22 cellular contexts compared by ENCODE assay signal in genomic region chr21:14762309-14762708, GRCh38.
DNase-seq lines count a peak whose midpoint lies in the region; ATAC-seq and TF ChIP-seq lines count a peak whose summit lies in the region.
"Had no signal": no experiment of that assay in that cellular context is flagged by ENCODE, and none has a peak within 500 bp of the region (broad histone marks: within the 10 kb centered on the region; RNA-seq: fewer than 3 reads in every experiment).

No MANE protein-coding gene starts in this region.

- H3K4me2 ChIP-seq in BLaER1 = peak overlapping the region; percentile 91

- H3K9ac ChIP-seq in BLaER1 = peak overlapping the region; percentile 75

- H3K4me1 ChIP-seq in BLaER1 (peaks cover 32% of the 10 kb centered on the region), Peyer's patch (no peaks in the 10 kb centered on the region), lower lobe of right lung (no peaks in the 10 kb centered on the region)
- H3K4me1 ChIP-seq: SJCRH30 had no signal

- H3K36me3 ChIP-seq in BLaER1 (no peaks in the 10 kb centered on the region), Peyer's patch (no peaks in the 10 kb centered on the region), lower lobe of right lung (no peaks in the 10 kb centered on the region)
- H3K36me3 ChIP-seq: heart left ventricle, MG63, ovary, SJCRH30 had no signal

- ATAC-seq in HG03354 (IDR thresholded peaks at IDR 0.05; ENCODE audit: poor library complexity, severe bottlenecking, unreplicated experiment) (peak; percentile 8), lower lobe of right lung (no peak), GM21360 (IDR thresholded peaks at IDR 0.05; ENCODE audit: unreplicated experiment) (no peak)

- no peaks in the 10 kb centered on the region; the same call in 1 of the 2 replicates for H3K9me3 ChIP-seq in BLaER1
- H3K9me3 ChIP-seq in Peyer's patch = no peaks in the 10 kb centered on the region
- H3K9me3 ChIP-seq in lower lobe of right lung = no peaks in the 10 kb centered on the region
- H3K9me3 ChIP-seq: MG63, ovary, SJCRH30 had no signal

- TF ChIP-seq POLR2A in Peyer's patch (IDR thresholded peaks at IDR 0.05) = no peak

- DNase-seq in Peyer's patch (no peak), lower lobe of right lung (no peak), NCI-H446 (lab: John Stamatoyannopoulos, UW) (no peak), HCEC 1CT (no peak), SIG-M5 (lab: John Stamatoyannopoulos, UW) (no peak)
- DNase-seq: aorta; heart left ventricle; left cardiac atrium; MG63; natural killer cell; NCI-H1694; NCI-H2171 treated with DMSO at 0.1 percent for 48 hours; ovary; PC-3; SJCRH30; stimulated activated CD4-positive, alpha-beta T cell treated with anti-CD3 and anti-CD28 coated beads, Interleukin-15, amount 100 ng/mL, for 24 hours; stimulated activated CD8-positive, alpha-beta memory T cell treated with anti-CD3 and anti-CD28 coated beads, Interleukin-4, amount 100 ng/mL, for 48 hours had no signal

- intact Hi-C loops in lower lobe of right lung (cut with DNase I) = no loop called here

- H3K27me3 ChIP-seq in BLaER1 (no peaks in the 10 kb centered on the region), Peyer's patch (no peaks in the 10 kb centered on the region), lower lobe of right lung (ENCODE audit: low read depth) (no peaks in the 10 kb centered on the region)
- H3K27me3 ChIP-seq: heart left ventricle, MG63, ovary, SJCRH30 had no signal

- TF ChIP-seq CTCF in Peyer's patch (IDR thresholded peaks at IDR 0.05) (no peak), lower lobe of right lung (IDR thresholded peaks at IDR 0.05) (no peak)

- H3K27ac ChIP-seq in BLaER1 = peak overlapping the region; percentile 87
- H3K27ac ChIP-seq in Peyer's patch = peak overlapping the region; percentile 55 to 79 (median 68)
- peak overlapping the region; percentile 19 for H3K27ac ChIP-seq in lower lobe of right lung
- H3K27ac ChIP-seq: C4-2B, epithelial cell of prostate, ovary, SJCRH30 had no signal

- H3K4me3 ChIP-seq in BLaER1 = peak overlapping the region; percentile 43; the same call in 1 of the 2 replicates
- peak overlapping the region in 2 of 4 donors; percentile 6 to 9 for H3K4me3 ChIP-seq in Peyer's patch
- H3K4me3 ChIP-seq in lower lobe of right lung = peak overlapping the region; percentile 26
- H3K4me3 ChIP-seq: MG63, ovary, SJCRH30 had no signal

- H4K20me1 ChIP-seq in BLaER1 = no peaks in the 10 kb centered on the region

Comparison
In these comparisons a context has a peak if more than half of its experiments do, and no peak if none do; other contexts are left out.
1. H3K27ac ChIP-seq: peak in every context shown above with its lines; median percentile 87 in BLaER1; 68 in Peyer's patch; 19 in lower lobe of right lung.